In the genomic region with DNA sequence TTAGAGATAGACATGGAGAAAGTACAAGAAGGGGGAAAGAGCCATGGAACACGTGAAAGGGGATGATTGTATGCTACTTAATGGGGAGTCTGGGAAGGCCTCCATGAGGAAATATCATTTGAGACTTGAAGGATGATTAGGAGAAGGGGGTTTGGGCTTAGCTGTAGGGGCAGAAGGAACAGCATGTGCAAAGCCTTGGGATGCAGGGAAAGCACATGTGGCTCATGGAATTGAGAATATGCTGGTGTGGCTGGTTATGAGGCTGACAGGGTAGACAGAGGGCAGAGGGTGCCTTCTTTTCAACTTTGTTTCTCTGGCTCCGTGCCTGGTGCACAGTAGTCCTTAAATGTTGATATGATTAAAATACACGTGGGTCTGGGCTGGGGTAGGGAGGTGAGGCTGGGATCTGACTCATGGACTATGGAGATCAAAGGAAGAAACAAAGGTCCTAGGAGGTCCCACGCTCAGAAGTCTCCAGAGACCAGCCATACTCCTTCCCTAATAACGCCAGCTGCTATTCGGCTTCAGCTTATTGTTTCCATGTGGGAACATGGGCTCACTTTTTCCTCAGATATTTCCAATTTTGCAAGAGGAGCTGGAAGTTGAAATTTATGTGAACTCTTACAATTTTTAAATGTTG, we compare ENCODE assay signal across 8 cellular contexts. TPM values are rescaled to one million over a fixed set of nuclear protein-coding genes. Genes with fewer than 3 reads are reported as not detected.
DNase-seq lines count a peak whose midpoint lies in the region; ATAC-seq and TF ChIP-seq lines count a peak whose summit lies in the region.

No MANE protein-coding gene starts in this region.

- 43 to 45% methylated on average over 6 of the region's 6 CpGs for WGBS in body of pancreas, 2 donors

- no peak for TF ChIP-seq POLR2A in body of pancreas (IDR thresholded peaks at IDR 0.05)

- DNase-seq in HK-2 (ENCODE audit: unreplicated experiment) (peak; percentile 5), body of pancreas (peak in 2 of 4 donors; percentile 8 to 12), memory B cell (ENCODE audit: low spot score in 2 of 2) (no peak), left lobe of liver (ENCODE audit: low spot score) (no peak), DMS153 (lab: John Stamatoyannopoulos, UW) (no peak)

- H3K27me3 ChIP-seq in ACC112 (ENCODE audit: insufficient read depth, low read length), result no peaks in the 10 kb centered on the region
- H3K27me3 ChIP-seq in body of pancreas, result no peaks in the 10 kb centered on the region

- H3K36me3 ChIP-seq in ACC112 (ENCODE audit: insufficient read depth, low read length) (no peaks in the 10 kb centered on the region; the same call in 1 of the 2 replicates), body of pancreas (replicated peaks in 1 of 2; ENCODE audit: insufficient read depth in 1 of 2, low read depth in 2 of 2) (no peaks in the 10 kb centered on the region)

- TF ChIP-seq CTCF in body of pancreas (IDR thresholded peaks at IDR 0.05), result no peak

- peak overlapping the region; percentile 90 for H3K27ac ChIP-seq in ACC112 (ENCODE audit: low read depth, low read length)
- peak overlapping the region in 3 of 4 donors; percentile 74 to 98 (median 96) for H3K27ac ChIP-seq in body of pancreas

- H3K36me3 Mint-ChIP-seq in memory B cell, result no peaks in the 10 kb centered on the region

- peak overlapping the region; percentile 87 for H2AFZ ChIP-seq in ACC112 (ENCODE audit: low read length, unreplicated experiment)

- H3K9me3 ChIP-seq in body of pancreas, result no peaks in the 10 kb centered on the region

- ATAC-seq in body of pancreas (no peak), memory B cell (ENCODE audit: low read depth) (no peak), left lobe of liver (no peak), GM18861 (IDR thresholded peaks at IDR 0.05; ENCODE audit: unreplicated experiment) (no peak), HG03095 (IDR thresholded peaks at IDR 0.05; ENCODE audit: unreplicated experiment) (no peak)

- H3K4me1 Mint-ChIP-seq in memory B cell, result peaks cover 23% of the 10 kb centered on the region

- no peaks in the 10 kb centered on the region for H3K9me3 Mint-ChIP-seq in memory B cell

- H3K27me3 Mint-ChIP-seq in memory B cell, result no peaks in the 10 kb centered on the region

- H3K4me3 Mint-ChIP-seq in memory B cell, result peak overlapping the region; percentile 90

- intact Hi-C loops in body of pancreas (cut with DNase I), result no loop called here

- H3K4me1 ChIP-seq in ACC112 (ENCODE audit: control insufficient read depth, insufficient read depth, low read length, unreplicated experiment) (peaks cover 5% of the 10 kb centered on the region), body of pancreas (peaks cover 26% of the 10 kb centered on the region)

- peaks cover 45% of the 10 kb centered on the region for H3K79me2 ChIP-seq in ACC112 (ENCODE audit: control insufficient read depth, insufficient read depth, low read length, unreplicated experiment)

- H3K27ac Mint-ChIP-seq in memory B cell, result peak overlapping the region; percentile 99

- peak overlapping the region; percentile 94 for H3K4me3 ChIP-seq in ACC112 (ENCODE audit: low read depth, low read length)
- H3K4me3 ChIP-seq in body of pancreas, result peak overlapping the region; percentile 64 to 91

RNA-seq across cellular contexts. Expression of gene GTF2E1, which starts 1.1 kb away (rescaled TPM):
- total RNA-seq in body of pancreas, result 1 to 10 TPM; 3.6 to 5.9 TPM
- 7.1 TPM for total RNA-seq in left lobe of liver

RNA-seq across cellular contexts. Expression of gene RABL3, which starts 1.4 kb away (rescaled TPM):
- total RNA-seq in body of pancreas (1 to 10 TPM; 7.3 to 9.9 TPM), left lobe of liver (13.7 TPM)
